Comparison of ENCODE assay signal across 9 cellular contexts in the genomic region with DNA sequence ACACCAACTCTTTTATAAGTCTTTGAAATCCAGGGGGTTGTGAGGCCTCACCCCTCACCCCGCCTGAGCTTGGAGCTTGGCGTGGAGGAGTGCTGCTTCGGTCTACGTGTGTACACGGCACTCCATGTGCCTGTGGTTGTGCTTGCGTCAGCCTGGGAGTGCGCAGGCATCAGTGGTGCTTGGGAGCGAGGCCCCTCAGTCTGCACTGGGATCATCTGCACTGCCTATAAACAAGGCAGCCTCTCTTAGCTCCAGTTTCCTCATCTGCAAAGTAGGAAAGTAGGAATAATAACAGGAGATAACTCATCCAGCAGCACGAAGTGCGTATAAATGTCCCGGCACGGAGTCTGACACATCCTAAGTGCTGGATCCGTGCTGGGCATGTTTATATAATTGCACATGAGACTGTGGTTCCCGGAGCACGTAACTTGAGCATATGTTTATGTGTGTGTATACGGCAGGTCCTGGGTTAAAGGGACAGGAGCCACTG. TPM values are rescaled to one million over a fixed set of nuclear protein-coding genes. Genes with fewer than 3 reads are reported as not detected.
DNase-seq lines count a peak whose midpoint lies in the region; ATAC-seq and TF ChIP-seq lines count a peak whose summit lies in the region.
"Had no signal": no experiment of that assay in that cellular context is flagged by ENCODE, and none has a peak within 500 bp of the region (broad histone marks: within the 10 kb centered on the region; RNA-seq: fewer than 3 reads in every experiment).

No MANE protein-coding gene starts in this region.

- H3K4me1 ChIP-seq in heart left ventricle, result peaks cover 16 to 72% (median 64%) of the 10 kb centered on the region in 12 donors

- peaks cover 65% of the 10 kb centered on the region for H3K4me1 Mint-ChIP-seq in activated naive CD4-positive, alpha-beta T cell treated with anti-CD3 and anti-CD28 coated beads, Interleukin-2, amount 50 U/mL, for 24 hours

- TF ChIP-seq POLR2A in heart left ventricle (IDR thresholded peaks at IDR 0.05), result no peak

- peak; percentile 68 to 77 (median 72) for ATAC-seq in heart left ventricle

- WGBS in heart left ventricle, 4 donors, result 9 to 17% (median 12%) methylated on average over 13 to 16 of the region's 16 CpGs

- H3K9me3 Mint-ChIP-seq in activated naive CD4-positive, alpha-beta T cell treated with anti-CD3 and anti-CD28 coated beads, Interleukin-2, amount 50 U/mL, for 24 hours, result no peaks in the 10 kb centered on the region

- DNase-seq in EL (peak; percentile 87), H7 (peak; percentile 59), NCI-H2227 treated with DMSO at 0.1 percent for 48 hours (lab: John Stamatoyannopoulos, UW) (peak; percentile 66), heart left ventricle (peak; percentile 54 to 84 (median 76)), renal cortical epithelial cell (ENCODE audit: low read depth) (peak; percentile 33), NCI-H2029 (lab: John Stamatoyannopoulos, UW) (no peak), DMS153 (lab: John Stamatoyannopoulos, UW) (no peak)

- peak overlapping the region; percentile 100 for H3K27ac Mint-ChIP-seq in activated naive CD4-positive, alpha-beta T cell treated with anti-CD3 and anti-CD28 coated beads, Interleukin-2, amount 50 U/mL, for 24 hours

- peaks cover 3% of the 10 kb centered on the region for H3K36me3 Mint-ChIP-seq in activated naive CD4-positive, alpha-beta T cell treated with anti-CD3 and anti-CD28 coated beads, Interleukin-2, amount 50 U/mL, for 24 hours

- H3K9me3 ChIP-seq in heart left ventricle, result no peaks in the 10 kb centered on the region

- intact Hi-C loops in heart left ventricle (cut with DNase I), result loop anchor here (2.0 to 10.0 kb wide), 13 partner anchors 40 to 130 kb away; no protein-coding TSS in a partner anchor

- H3K4me3 ChIP-seq in H7 (ENCODE audit: insufficient read depth, low read depth, low read length), result peak overlapping the region; percentile 70
- peak overlapping the region; percentile 67 to 94 (median 77) for H3K4me3 ChIP-seq in heart left ventricle
- H3K4me3 ChIP-seq: SK-N-MC had no signal

- TF ChIP-seq CTCF in heart left ventricle (IDR thresholded peaks at IDR 0.05), result no peak

- H3K27me3 ChIP-seq in H7 (ENCODE audit: control insufficient read depth, insufficient read depth, low read length), result no peaks in the 10 kb centered on the region; the same call in 1 of the 2 replicates
- no peaks in the 10 kb centered on the region for H3K27me3 ChIP-seq in heart left ventricle

- no peaks in the 10 kb centered on the region for H3K36me3 ChIP-seq in H7 (replicated peaks; ENCODE audit: control insufficient read depth, insufficient read depth, low read length)
- H3K36me3 ChIP-seq in heart left ventricle, result no peaks in the 10 kb centered on the region

- H3K4me3 Mint-ChIP-seq in activated naive CD4-positive, alpha-beta T cell treated with anti-CD3 and anti-CD28 coated beads, Interleukin-2, amount 50 U/mL, for 24 hours, result peak overlapping the region; percentile 99

- peak overlapping the region; percentile 96 to 100 (median 98) for H3K27ac ChIP-seq in heart left ventricle
- H3K27ac ChIP-seq: SK-N-MC had no signal

- H3K27me3 Mint-ChIP-seq in activated naive CD4-positive, alpha-beta T cell treated with anti-CD3 and anti-CD28 coated beads, Interleukin-2, amount 50 U/mL, for 24 hours, result no peaks in the 10 kb centered on the region

RNA-seq across cellular contexts. Expression of gene GYPC, which starts 1.2 kb away (rescaled TPM):
- 68.5 and 92.9 TPM in 2 replicates for total RNA-seq in H7 (2014; rRNA removed; shearing (Covaris generic))
- total RNA-seq in heart left ventricle, result 100 to 1,000 TPM; 108 to 149 (median 128) TPM
- 100 to 1,000 TPM; 131 to 369 TPM for polyA plus RNA-seq in heart left ventricle
- 22.3 and 34.7 TPM in 2 replicates for total RNA-seq in renal cortical epithelial cell

Comparison
In these comparisons a context has a peak if more than half of its experiments do, and no peak if none do; other contexts are left out.
1. DNase-seq: peak in EL (single experiment), H7 (single experiment), NCI-H2227 treated with DMSO at 0.1 percent for 48 hours (single experiment), heart left ventricle (5 of 5) and renal cortical epithelial cell (single experiment); none in NCI-H2029 (single experiment) and DMS153 (single experiment).